In genomic region chr10:77574436-77574835, GRCh38 we compare ENCODE assay signal across 14 cellular contexts.
DNase-seq lines count a peak whose midpoint lies in the region; ATAC-seq and TF ChIP-seq lines count a peak whose summit lies in the region.
"Had no signal": no experiment of that assay in that cellular context is flagged by ENCODE, and none has a peak within 500 bp of the region (broad histone marks: within the 10 kb centered on the region; RNA-seq: fewer than 3 reads in every experiment).

No MANE protein-coding gene starts in this region.

- peaks cover 19% of the 10 kb centered on the region for H3K4me1 Mint-ChIP-seq in chondrocyte (ENCODE audit: low read depth)
- H3K4me1 Mint-ChIP-seq: activated naive CD8-positive, alpha-beta T cell treated with anti-CD3 and anti-CD28 coated beads for 36 hours had no signal

- no peak for TF ChIP-seq POLR2A in sigmoid colon (IDR thresholded peaks at IDR 0.05)
- TF ChIP-seq POLR2A in suprapubic skin (IDR thresholded peaks at IDR 0.05), result no peak

- DNase-seq in OCI-M1 (lab: John Stamatoyannopoulos, UW) (peak; percentile 82), chondrocyte (ENCODE audit: low spot score) (no peak), sigmoid colon (no peak), superior temporal gyrus (ENCODE audit: extremely low spot score) (no peak), suprapubic skin (ENCODE audit: low spot score in 2 of 2) (no peak)
- DNase-seq in stimulated activated naive CD8-positive, alpha-beta T cell treated with anti-CD3 and anti-CD28 coated beads, Interleukin-15, Interleukin-2, amounts not matched to agents 100 U/mL and 50 U/mL, for 24 hours, result no peak
- DNase-seq: activated naive CD8-positive, alpha-beta T cell treated with anti-CD3 and anti-CD28 coated beads for 36 hours; hypothalamus; NCI-H1436; NCI-H774; stomach had no signal

- peaks cover 3% of the 10 kb centered on the region for H3K9me3 Mint-ChIP-seq in chondrocyte (ENCODE audit: low read depth)
- H3K9me3 Mint-ChIP-seq: activated naive CD8-positive, alpha-beta T cell treated with anti-CD3 and anti-CD28 coated beads for 36 hours had no signal

- H3K27ac ChIP-seq in sigmoid colon, result peak overlapping the region in 3 of 4 donors; percentile 26 to 76 (median 69)
- no peak overlapping the region for H3K27ac ChIP-seq in suprapubic skin

- ATAC-seq in stimulated activated naive CD8-positive, alpha-beta T cell treated with anti-CD3 and anti-CD28 coated beads, Interleukin-15, Interleukin-2, amounts not matched to agents 100 U/mL and 50 U/mL, for 24 hours, result no peak
- ATAC-seq in HG03460 (IDR thresholded peaks at IDR 0.05; ENCODE audit: unreplicated experiment), result no peak

- TF ChIP-seq CTCF in GM12873 (IDR thresholded peaks at IDR 0.05; ENCODE audit: insufficient read depth, low read depth, low read length, missing control alignments) (peak; percentile 12), chondrocyte (IDR thresholded peaks at IDR 0.05) (peak; percentile 42), sigmoid colon (IDR thresholded peaks at IDR 0.05) (no peak), suprapubic skin (IDR thresholded peaks at IDR 0.05) (no peak)

- TF ChIP-seq EP300 in sigmoid colon (IDR thresholded peaks at IDR 0.05), result no peak
- TF ChIP-seq EP300 in suprapubic skin (IDR thresholded peaks at IDR 0.05), result no peak

- H3K36me3 ChIP-seq in sigmoid colon (no peaks in the 10 kb centered on the region), suprapubic skin (no peaks in the 10 kb centered on the region)
- H3K36me3 ChIP-seq: stomach had no signal

- H3K4me1 ChIP-seq in sigmoid colon, result peaks cover 0 to 62% (median 55%) of the 10 kb centered on the region in 4 donors
- no peaks in the 10 kb centered on the region for H3K4me1 ChIP-seq in suprapubic skin

- intact Hi-C loops in sigmoid colon (cut with DNase I), result no loop called here

- 62 to 71% methylated on average over 3 of the region's 3 CpGs for WGBS in sigmoid colon, 2 donors
- WGBS in suprapubic skin, result 69% methylated on average over 3 of the region's 3 CpGs

- H3K27me3 ChIP-seq in sigmoid colon, result no peaks in the 10 kb centered on the region
- no peaks in the 10 kb centered on the region for H3K27me3 ChIP-seq in suprapubic skin
- H3K27me3 ChIP-seq: stomach had no signal

- H3K9me3 ChIP-seq in sigmoid colon (no peaks in the 10 kb centered on the region), suprapubic skin (no peaks in the 10 kb centered on the region)
- H3K9me3 ChIP-seq: stomach had no signal

- H3K36me3 Mint-ChIP-seq in chondrocyte (ENCODE audit: low read depth), result no peaks in the 10 kb centered on the region
- H3K36me3 Mint-ChIP-seq: activated naive CD8-positive, alpha-beta T cell treated with anti-CD3 and anti-CD28 coated beads for 36 hours had no signal

- H3K27ac Mint-ChIP-seq in chondrocyte (ENCODE audit: unreplicated experiment), result no peak overlapping the region
- H3K27ac Mint-ChIP-seq: activated naive CD8-positive, alpha-beta T cell treated with anti-CD3 and anti-CD28 coated beads for 36 hours; mesothelial cell of epicardium had no signal

- H3K27me3 Mint-ChIP-seq in chondrocyte (ENCODE audit: low read depth), result no peaks in the 10 kb centered on the region
- H3K27me3 Mint-ChIP-seq: activated naive CD8-positive, alpha-beta T cell treated with anti-CD3 and anti-CD28 coated beads for 36 hours had no signal

- H3K4me3 ChIP-seq in sigmoid colon (no peak overlapping the region), suprapubic skin (no peak overlapping the region)
- H3K4me3 ChIP-seq: stomach had no signal

- no peak overlapping the region for H3K4me3 Mint-ChIP-seq in chondrocyte (ENCODE audit: unreplicated experiment)
- H3K4me3 Mint-ChIP-seq: activated naive CD8-positive, alpha-beta T cell treated with anti-CD3 and anti-CD28 coated beads for 36 hours; mesothelial cell of epicardium had no signal

Comparison
In these comparisons a context has a peak if more than half of its experiments do, and no peak if none do; other contexts are left out.
1. CTCF ChIP-seq: peak in GM12873 (single experiment) and chondrocyte (single experiment); none in sigmoid colon (0 of 4) and suprapubic skin (0 of 2).